6 cellular contexts compared by ENCODE assay signal in genomic region chr7:127587663-127588018, GRCh38. TPM values are rescaled to one million over a fixed set of nuclear protein-coding genes. Genes with fewer than 3 reads are reported as not detected.
DNase-seq lines count a peak whose midpoint lies in the region; ATAC-seq and TF ChIP-seq lines count a peak whose summit lies in the region.

No MANE protein-coding gene starts in this region.

- intact Hi-C loops in heart left ventricle (cut with DNase I) (loop anchor here in 9 of 10 donors (2.0 to 10.0 kb wide), 6 partner anchors 59 to 195 kb away; partner anchors contain the start of genes ZNF800 (in 6 of the 9) and SND1 (in 2 of the 9)), Right ventricle myocardium superior (cut with DNase I) (loop anchor here (5.0 to 10.0 kb wide), 2 partner anchors 65 to 193 kb away; partner anchors contain the start of genes SND1 and ZNF800), aorta (cut with DNase I) (loop anchor here (1.0 to 10.0 kb wide), 4 partner anchors 45 to 193 kb away; partner anchors contain the start of genes ZNF800 (in 2 of the 2) and SND1 (in 1 of the 2))

- peak overlapping the region; percentile 83 to 100 (median 96) for H3K4me3 ChIP-seq in heart left ventricle
- H3K4me3 ChIP-seq in iPS-20b (ENCODE audit: low read length) = peak overlapping the region; percentile 84
- H3K4me3 ChIP-seq in aorta (ENCODE audit: low read length in 2 of 2) = peak overlapping the region; percentile 19 to 85

- H3K4me1 ChIP-seq in heart left ventricle (peaks cover 10 to 54% (median 39%) of the 10 kb centered on the region in 12 donors), iPS-20b (ENCODE audit: insufficient read depth, low read length) (peaks cover 14% of the 10 kb centered on the region), aorta (ENCODE audit: control insufficient read depth in 1 of 2, insufficient read depth in 2 of 2, low read length in 2 of 2) (peaks cover 1 to 4% of the 10 kb centered on the region in 2 donors)

- H3K27me3 ChIP-seq in heart left ventricle (no peaks in the 10 kb centered on the region), iPS-20b (ENCODE audit: insufficient read depth, low read length) (peaks cover 24% of the 10 kb centered on the region), aorta (ENCODE audit: control insufficient read depth in 1 of 2, insufficient read depth in 2 of 2, low read length in 1 of 2) (no peaks in the 10 kb centered on the region)

- ATAC-seq in heart left ventricle (no peak), Right ventricle myocardium superior (ENCODE audit: poor library complexity) (no peak), aorta (ENCODE audit: low FRiP score) (no peak)

- peak overlapping the region; percentile 51 to 95 (median 92) for H3K27ac ChIP-seq in heart left ventricle
- H3K27ac ChIP-seq in iPS-20b (ENCODE audit: low read length) = no peak overlapping the region
- H3K27ac ChIP-seq in aorta (ENCODE audit: low read depth in 1 of 2, low read length in 2 of 2) = peak overlapping the region; percentile 10 to 76

- peak overlapping the region; percentile 69; the same call in 1 of the 2 replicates for H3K9ac ChIP-seq in iPS-20b (ENCODE audit: low read depth, low read length)

- H3K36me3 ChIP-seq in heart left ventricle = peaks cover 0 to 33% (median 31%) of the 10 kb centered on the region in 9 donors
- peaks cover 31% of the 10 kb centered on the region for H3K36me3 ChIP-seq in iPS-20b (ENCODE audit: insufficient read depth, low read depth, low read length)
- H3K36me3 ChIP-seq in aorta (ENCODE audit: control insufficient read depth in 1 of 2, insufficient read depth in 2 of 2, low read length in 1 of 2) = peaks cover 0 to 3% of the 10 kb centered on the region in 2 donors

- no peak for TF ChIP-seq CTCF in heart left ventricle (IDR thresholded peaks at IDR 0.05)

- peak in 3 of 5 donors; percentile 30 to 43 (median 33) for DNase-seq in heart left ventricle
- no peak for DNase-seq in Right ventricle myocardium superior
- no peak for DNase-seq in aorta
- DNase-seq in effector CD8-positive, alpha-beta T cell (lab: John Stamatoyannopoulos, UW) = no peak
- no peak for DNase-seq in HPDE6-E6E7 (ENCODE audit: extremely low spot score)

- no peaks in the 10 kb centered on the region for H3K9me3 ChIP-seq in heart left ventricle
- no peaks in the 10 kb centered on the region for H3K9me3 ChIP-seq in iPS-20b (ENCODE audit: insufficient read depth, low read depth, low read length)
- no peaks in the 10 kb centered on the region for H3K9me3 ChIP-seq in aorta (ENCODE audit: control insufficient read depth, low read length)

- TF ChIP-seq POLR2A in heart left ventricle (IDR thresholded peaks at IDR 0.05) = no peak

- 50 to 61% (median 53%) methylated on average over 20 of the region's 20 CpGs for WGBS in heart left ventricle, 4 donors
- WGBS in aorta, 2 donors = 49 to 57% methylated on average over 20 of the region's 20 CpGs

RNA-seq across cellular contexts. Expression of gene ARF5, which starts 0.6 kb away (rescaled TPM):
- 100 to 1,000 TPM in 3 of 9 donors, 10 to 100 TPM in 6; 85.3 to 196 (median 96.3) TPM for total RNA-seq in heart left ventricle
- polyA plus RNA-seq in heart left ventricle = 100 to 1,000 TPM; 136 to 173 TPM
- total RNA-seq in Right ventricle myocardium superior = 70.5 TPM
- 10 to 100 TPM; 91.6 to 92.9 TPM for total RNA-seq in aorta
- 100 to 1,000 TPM; 158 to 171 TPM for polyA plus RNA-seq in aorta

RNA-seq across cellular contexts. Expression of gene GCC1, which starts 2.2 kb away (rescaled TPM):
- total RNA-seq in heart left ventricle (10 to 100 TPM in 2 of 9 donors, 1 to 10 TPM in 7; 5.8 to 12.8 (median 8.0) TPM), Right ventricle myocardium superior (7.0 TPM), aorta (10 to 100 TPM; 13.1 to 13.6 TPM)
- polyA plus RNA-seq in heart left ventricle (10 to 100 TPM in 1 of 2 donors, 1 to 10 TPM in 1; 2.2 to 12.1 TPM), aorta (1 to 10 TPM; 5.5 to 7.3 TPM)

RNA-seq across cellular contexts. Expression of gene FSCN3, which starts 5.9 kb away (rescaled TPM):
- 1 to 10 TPM in 2 of 9 donors, under 1 TPM in 1, not detected in 6; 0.64 to 5.6 (median 1.8) TPM for total RNA-seq in heart left ventricle
- polyA plus RNA-seq in heart left ventricle = under 1 TPM; 0.11 to 0.46 TPM
- total RNA-seq in Right ventricle myocardium superior = not detected
- 1 to 10 TPM; 1.0 to 1.6 TPM for total RNA-seq in aorta
- polyA plus RNA-seq in aorta = not detected

RNA-seq across cellular contexts. Expression of gene PAX4, which starts 30.3 kb away (rescaled TPM):
- total RNA-seq in heart left ventricle = not detected
- polyA plus RNA-seq in heart left ventricle = not detected
- not detected for total RNA-seq in Right ventricle myocardium superior
- total RNA-seq in aorta = not detected
- not detected for polyA plus RNA-seq in aorta

Comparison
In these comparisons a context has a peak if more than half of its experiments do, and no peak if none do; other contexts are left out.
1. DNase-seq: peak in heart left ventricle (3 of 5); none in Right ventricle myocardium superior (single experiment), aorta (0 of 2), effector CD8-positive, alpha-beta T cell (single experiment) and HPDE6-E6E7 (single experiment).
2. Peak in every context shown above with its lines, with median percentiles within 50 percentile points of each other: H3K4me3 ChIP-seq.